In genomic region chr20:48192109-48192508, GRCh38 we compare ENCODE assay signal across 24 cellular contexts.
"Had no signal": no experiment of that assay in that cellular context is flagged by ENCODE, and none has a peak within 500 bp of the region (broad histone marks: within the 10 kb centered on the region; RNA-seq: fewer than 3 reads in every experiment).

No MANE protein-coding gene starts in this region.

- H3K9me3 ChIP-seq: adrenal gland, ascending aorta, esophagus muscularis mucosa, gastrocnemius medialis, lower lobe of right lung, spleen, upper lobe of right lung had no signal

- DNase-seq: activated CD4-positive, alpha-beta T cell treated with anti-CD3 and anti-CD28 coated beads for 1 hour; activated CD4-positive, alpha-beta T cell treated with anti-CD3 and anti-CD28 coated beads, Interleukin-2, amount 50 U/mL, for 1 hour; activated CD8-positive, alpha-beta T cell treated with anti-CD3 and anti-CD28 coated beads, Interleukin-2, amount 10 ng/mL, durations not matched to agents 7 days and 5 days; activated gamma-delta T cell treated with Interleukin-2 at 50 U/mL for 16 hours; adrenal gland; brain microvascular endothelial cell; caudate nucleus; dermis blood vessel endothelial cell; effector CD8-positive, alpha-beta T cell; gastrocnemius medialis; kidney; lower lobe of right lung; naive thymus-derived CD4-positive, alpha-beta T cell; spleen; stimulated activated CD4-positive, alpha-beta T cell treated with anti-CD3 and anti-CD28 coated beads, Interleukin-4, amount 100 ng/mL, for 1 hour; stimulated activated naive CD4-positive, alpha-beta T cell treated with Interleukin-2 at 50 U/mL for 16 hours; T-helper 1 cell; T-helper 9 cell; upper lobe of right lung had no signal

- H3K36me3 Mint-ChIP-seq: activated naive CD8-positive, alpha-beta T cell; naive thymus-derived CD4-positive, alpha-beta T cell had no signal

- H3K4me2 ChIP-seq: neural progenitor cell had no signal

- H3K27ac Mint-ChIP-seq: activated CD8-positive, alpha-beta T cell treated with anti-CD3 and anti-CD28 coated beads, Interleukin-2, amount 10 ng/mL, durations not matched to agents 7 days and 5 days; activated naive CD8-positive, alpha-beta T cell had no signal

- ATAC-seq: activated CD8-positive, alpha-beta T cell treated with anti-CD3 and anti-CD28 coated beads, Interleukin-2, amount 10 ng/mL, durations not matched to agents 7 days and 5 days; gastrocnemius medialis; left lobe of liver; lower lobe of right lung; naive thymus-derived CD4-positive, alpha-beta T cell; upper lobe of right lung had no signal

- H3K36me3 ChIP-seq: adrenal gland, ascending aorta, brain microvascular endothelial cell, esophagus muscularis mucosa, gastrocnemius medialis, lower lobe of right lung, neural progenitor cell, spleen, upper lobe of right lung had no signal

- H3K27me3 ChIP-seq: adrenal gland, ascending aorta, esophagus muscularis mucosa, neural progenitor cell, upper lobe of right lung had no signal

- H3K4me3 ChIP-seq: adrenal gland, ascending aorta, esophagus muscularis mucosa, gastrocnemius medialis, lower lobe of right lung, neural progenitor cell, spleen, upper lobe of right lung had no signal

- H3K27me3 Mint-ChIP-seq: activated naive CD8-positive, alpha-beta T cell had no signal

- H3K4me1 Mint-ChIP-seq: naive thymus-derived CD4-positive, alpha-beta T cell had no signal

- H3K9ac ChIP-seq: neural progenitor cell had no signal

- H3K27ac ChIP-seq: adrenal gland, ascending aorta, brain microvascular endothelial cell, gastrocnemius medialis, lower lobe of right lung, neural progenitor cell, spleen, upper lobe of right lung had no signal

- H3K4me3 Mint-ChIP-seq: activated CD8-positive, alpha-beta T cell treated with anti-CD3 and anti-CD28 coated beads, Interleukin-2, amount 10 ng/mL, durations not matched to agents 7 days and 5 days; activated naive CD8-positive, alpha-beta T cell; naive thymus-derived CD4-positive, alpha-beta T cell; neural progenitor cell had no signal

- H3K4me1 ChIP-seq: adrenal gland, ascending aorta, gastrocnemius medialis, lower lobe of right lung, spleen, upper lobe of right lung had no signal
